1 cellular context compared by ENCODE assay signal in genomic region chrX:150873616-150874015, GRCh38.
A peak's percentile ranks its signal among the peaks of the same experiment; 100 is the strongest.
TF ChIP-seq lines count a peak whose summit lies in the region.

No MANE protein-coding gene starts in this region.

TF ChIP-seq in HCT116, 20 proteins besides CTCF, POLR2A, EP300 and RAD21 (continued from another document):
- peak; percentile 31; the same call in 1 of the 2 replicates for TF ChIP-seq FOSL1 (IDR thresholded peaks at IDR 0.05; ENCODE audit: low read depth)
